ENCODE assay signal across 20 cellular contexts in the genomic region with DNA sequence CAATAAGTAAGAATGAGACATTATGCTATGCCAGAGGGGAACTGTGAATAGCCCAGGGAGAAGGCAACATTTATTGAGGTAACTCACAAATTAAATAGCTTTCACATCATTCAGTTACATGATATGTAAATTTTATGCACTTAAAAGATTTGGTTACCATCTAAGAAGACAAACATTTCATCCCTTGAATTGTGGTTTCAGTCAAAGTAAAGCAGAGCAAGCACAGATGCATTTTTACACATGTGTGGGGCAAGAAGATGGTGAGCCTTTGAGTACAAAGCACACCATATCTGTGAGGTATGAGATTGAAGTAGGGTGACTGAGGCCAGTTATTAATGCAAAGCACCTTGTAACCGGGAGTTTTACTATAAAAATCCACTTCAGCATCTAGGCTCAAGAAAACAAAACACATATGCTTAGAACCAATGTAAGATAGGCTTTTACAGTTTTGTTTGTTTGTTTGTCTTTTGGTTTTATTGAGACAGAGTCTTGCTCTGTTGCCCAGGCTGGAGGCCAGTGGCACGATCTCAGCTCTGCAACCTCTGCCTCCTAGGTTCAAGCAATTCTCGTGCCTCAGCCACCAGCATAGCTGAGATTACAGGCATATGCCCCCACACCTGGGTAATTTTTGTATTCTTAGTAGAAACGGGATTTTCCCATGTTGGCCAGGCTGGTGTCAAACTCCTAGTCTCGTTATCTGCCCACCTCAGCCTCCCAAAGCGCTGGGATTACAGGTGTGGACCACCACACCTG. TPM values are rescaled to one million over a fixed set of nuclear protein-coding genes. Genes with fewer than 3 reads are reported as not detected.
DNase-seq lines count a peak whose midpoint lies in the region; ATAC-seq and TF ChIP-seq lines count a peak whose summit lies in the region.
"Had no signal": no experiment of that assay in that cellular context is flagged by ENCODE, and none has a peak within 500 bp of the region (broad histone marks: within the 10 kb centered on the region; RNA-seq: fewer than 3 reads in every experiment).

No MANE protein-coding gene starts in this region.

- H3K36me3 ChIP-seq in IMR-90 (ENCODE audit: control insufficient read depth, insufficient read depth, low read length) (no peaks in the 10 kb centered on the region), SJSA1 (no peaks in the 10 kb centered on the region), mesenchymal stem cell (ENCODE audit: control insufficient read depth in 1 of 2, insufficient read depth in 2 of 2, low read depth in 1 of 2, low read length in 2 of 2) (no peaks in the 10 kb centered on the region), OCI-LY7 (ENCODE audit: insufficient read depth, low read length) (no peaks in the 10 kb centered on the region)

- H3K4ac ChIP-seq in IMR-90 (ENCODE audit: low read depth, low read length) (no peak overlapping the region), mesenchymal stem cell (ENCODE audit: low read depth in 1 of 2, low read length in 2 of 2) (no peak overlapping the region)

- no peak for TF ChIP-seq RAD21 in IMR-90 (IDR thresholded peaks at IDR 0.05; ENCODE audit: low read length)

- H3K36me3 Mint-ChIP-seq in CD4-positive, alpha-beta T cell (ENCODE audit: low read depth), result no peaks in the 10 kb centered on the region
- no peaks in the 10 kb centered on the region for H3K36me3 Mint-ChIP-seq in mesothelial cell of epicardium

- H2BK20ac ChIP-seq in IMR-90 (ENCODE audit: low read depth, low read length), result 0 out of 2 replicates have a peak overlapping the region, but pooled peaks have one; percentile 34

- no peak overlapping the region for H4K91ac ChIP-seq in IMR-90 (ENCODE audit: insufficient read depth, low read depth, low read length)
- H4K91ac ChIP-seq in mesenchymal stem cell (ENCODE audit: low read length), result no peak overlapping the region

- intact Hi-C loops in CD4-positive, alpha-beta T cell (cut with DNase I, micrococcal nuclease), result loop anchor here in 1 of 2 experiments (5.0 kb wide), 1 partner anchor 76 kb away; the partner anchor contains the start of gene PLSCR1
- intact Hi-C loops in IMR-90 (cut with micrococcal nuclease), result no loop called here
- intact Hi-C loops in OCI-LY7 (cut with micrococcal nuclease; ENCODE audit: unreplicated experiment), result no loop called here

- H4K20me1 ChIP-seq in IMR-90 (ENCODE audit: insufficient read depth, low read length), result no peaks in the 10 kb centered on the region
- H4K20me1 ChIP-seq in OCI-LY7 (ENCODE audit: insufficient read depth, low read length), result no peaks in the 10 kb centered on the region

- no peak overlapping the region for H2AK9ac ChIP-seq in IMR-90 (replicated peaks; ENCODE audit: low read depth, low read length, poor library complexity)

- H3K9me1 ChIP-seq in IMR-90 (ENCODE audit: insufficient read depth, low read length), result no peaks in the 10 kb centered on the region

- CTCF ChIA-PET in CD4-positive, alpha-beta T cell (lab: Charles Lee), result no interaction called here
- CTCF ChIA-PET in IMR-90 (lab: Yijun Ruan, JAX), result interaction anchor here (1.4 kb wide), 1 partner anchor 79 kb away, joined by 3 read pairs; the partner anchor contains the start of gene PLSCR1
- CTCF ChIA-PET in OCI-LY7 (lab: Charles Lee; ENCODE audit: unreplicated experiment), result no interaction called here

- no peaks in the 10 kb centered on the region for H3K9me2 ChIP-seq in OCI-LY7 (ENCODE audit: insufficient read depth, low read length)

- H3K9me3 Mint-ChIP-seq in CD4-positive, alpha-beta T cell, result no peaks in the 10 kb centered on the region
- no peaks in the 10 kb centered on the region for H3K9me3 Mint-ChIP-seq in mesothelial cell of epicardium

- H3K4me1 Mint-ChIP-seq in CD4-positive, alpha-beta T cell (ENCODE audit: low read depth), result peaks cover 13% of the 10 kb centered on the region
- peaks cover 7% of the 10 kb centered on the region for H3K4me1 Mint-ChIP-seq in mesothelial cell of epicardium

- H3K79me1 ChIP-seq in IMR-90 (ENCODE audit: low read depth in 1 of 2, low read length in 2 of 2) (no peaks in the 10 kb centered on the region), mesenchymal stem cell (replicated peaks; ENCODE audit: low read length, poor library complexity, severe bottlenecking) (no peaks in the 10 kb centered on the region)

- no peak for TF ChIP-seq CTCF in CD4-positive, alpha-beta T cell (IDR thresholded peaks at IDR 0.05)
- TF ChIP-seq CTCF in IMR-90 (conservative IDR thresholded peaks at IDR 0.05; ENCODE audit: low read depth, low read length), result no peak
- TF ChIP-seq CTCF in OCI-LY7 (conservative IDR thresholded peaks at IDR 0.05; ENCODE audit: low read length), result no peak
- no peak for TF ChIP-seq CTCF in mesothelial cell of epicardium (IDR thresholded peaks at IDR 0.05; ENCODE audit: unreplicated experiment)
- TF ChIP-seq CTCF in GM20000 (IDR thresholded peaks at IDR 0.05; ENCODE audit: extremely low read depth, missing control alignments), result no peak

- H2AFZ ChIP-seq in IMR-90 (replicated peaks; ENCODE audit: low read length, poor library complexity) (no peak overlapping the region), mesenchymal stem cell (ENCODE audit: low read depth, low read length) (no peak overlapping the region), OCI-LY7 (ENCODE audit: low read length) (no peak overlapping the region)
- H2AFZ ChIP-seq: GM23248 had no signal

- H4K8ac ChIP-seq in IMR-90 (ENCODE audit: low read depth in 2 of 2, low read length in 2 of 2) (no peak overlapping the region), mesenchymal stem cell (ENCODE audit: low read length) (no peak overlapping the region)

- H2BK5ac ChIP-seq in IMR-90 (ENCODE audit: low read depth, low read length, poor library complexity, severe bottlenecking) (no peak overlapping the region), mesenchymal stem cell (ENCODE audit: low read depth, low read length, poor library complexity, severe bottlenecking) (no peak overlapping the region)

- no peak overlapping the region for H3K56ac ChIP-seq in IMR-90 (ENCODE audit: extremely low read depth, insufficient read depth, low read length)

- no peaks in the 10 kb centered on the region for H3K27me3 Mint-ChIP-seq in CD4-positive, alpha-beta T cell
- H3K27me3 Mint-ChIP-seq in mesothelial cell of epicardium (ENCODE audit: low read depth), result no peaks in the 10 kb centered on the region

- POLR2A ChIA-PET in CD4-positive, alpha-beta T cell (lab: Charles Lee), result no interaction called here
- POLR2A ChIA-PET in IMR-90 (lab: Charles Lee; ENCODE audit: unreplicated experiment) (no interaction called here), OCI-LY7 (lab: Charles Lee) (no interaction called here)

- H2AK5ac ChIP-seq in IMR-90 (ENCODE audit: low read depth, low read length) (no peak overlapping the region), mesenchymal stem cell (ENCODE audit: low read length, severe bottlenecking) (no peak overlapping the region)

- H3K4me3 ChIP-seq in IMR-90 (ENCODE audit: insufficient read depth, low read depth, low read length) (no peak overlapping the region), SJSA1 (no peak overlapping the region), mesenchymal stem cell (ENCODE audit: insufficient read depth in 1 of 2, low read depth in 1 of 2, low read length in 2 of 2) (no peak overlapping the region), OCI-LY7 (ENCODE audit: low read depth, low read length, poor library complexity, severe bottlenecking) (no peak overlapping the region)
- H3K4me3 ChIP-seq: GM23248 had no signal

- no peaks in the 10 kb centered on the region for H3K27me3 ChIP-seq in CD4-positive, alpha-beta T cell (ENCODE audit: control insufficient read depth, insufficient read depth, low read length)
- H3K27me3 ChIP-seq in IMR-90 (ENCODE audit: control insufficient read depth, insufficient read depth, low read length) (no peaks in the 10 kb centered on the region), SJSA1 (replicated peaks) (no peaks in the 10 kb centered on the region), mesenchymal stem cell (ENCODE audit: control insufficient read depth in 1 of 2, insufficient read depth in 1 of 2, low read length in 2 of 2) (no peaks in the 10 kb centered on the region)

- H2BK12ac ChIP-seq in mesenchymal stem cell (ENCODE audit: low read length in 2 of 2), result peak overlapping the region in 1 of 2 experiments; percentile 3

- H3K4me2 ChIP-seq in IMR-90 (ENCODE audit: low read depth, low read length) (no peak overlapping the region), mesenchymal stem cell (ENCODE audit: low read length, poor library complexity, severe bottlenecking) (no peak overlapping the region), OCI-LY7 (ENCODE audit: low read length) (no peak overlapping the region)

- peak overlapping the region; percentile 33 for H3K27ac Mint-ChIP-seq in CD4-positive, alpha-beta T cell
- H3K27ac Mint-ChIP-seq in mesothelial cell of epicardium, result no peak overlapping the region

- H4K5ac ChIP-seq in IMR-90 (ENCODE audit: low read depth, low read length), result no peak overlapping the region

- H3K4me3 Mint-ChIP-seq in CD4-positive, alpha-beta T cell, result no peak overlapping the region
- no peak overlapping the region for H3K4me3 Mint-ChIP-seq in mesothelial cell of epicardium

- in situ Hi-C loops in IMR-90 (cut with MboI; ENCODE audit: low sequenced_read_pairs), result no loop called here

- TF ChIP-seq POLR2A in IMR-90 (IDR thresholded peaks at IDR 0.05; ENCODE audit: low read depth, low read length), result no peak

- no peak overlapping the region for H3K27ac ChIP-seq in CD4-positive, alpha-beta T cell (ENCODE audit: low read depth, low read length)
- H3K27ac ChIP-seq in IMR-90 (ENCODE audit: insufficient read depth, low read length) (no peak overlapping the region), SJSA1 (peak overlapping the region; percentile 52), mesenchymal stem cell (ENCODE audit: low read length, poor library complexity, severe bottlenecking) (no peak overlapping the region), OCI-LY7 (ENCODE audit: low read depth, low read length, poor library complexity, severe bottlenecking) (no peak overlapping the region)
- H3K27ac ChIP-seq: C4-2B, GM23248 had no signal

- no peaks in the 10 kb centered on the region for H3K79me2 ChIP-seq in OCI-LY7 (ENCODE audit: insufficient read depth, low read depth, low read length)

- H3K9me3 ChIP-seq in CD4-positive, alpha-beta T cell (ENCODE audit: control insufficient read depth, low read length), result no peaks in the 10 kb centered on the region
- H3K9me3 ChIP-seq in IMR-90 (ENCODE audit: control insufficient read depth, insufficient read depth, low read length) (no peaks in the 10 kb centered on the region), SJSA1 (replicated peaks) (no peaks in the 10 kb centered on the region), mesenchymal stem cell (ENCODE audit: control insufficient read depth, low read length) (no peaks in the 10 kb centered on the region), OCI-LY7 (ENCODE audit: low read length) (no peaks in the 10 kb centered on the region)

- dilution Hi-C loops in IMR-90 (cut with HindIII; ENCODE audit: low sequenced_read_pairs, unreplicated experiment), result no loop called here

- H3K4me1 ChIP-seq in IMR-90 (ENCODE audit: control insufficient read depth, insufficient read depth, low read length) (peaks cover 4% of the 10 kb centered on the region), SJSA1 (replicated peaks) (peaks cover 60% of the 10 kb centered on the region), mesenchymal stem cell (ENCODE audit: control insufficient read depth, insufficient read depth, low read depth, low read length) (peaks cover 4% of the 10 kb centered on the region), OCI-LY7 (ENCODE audit: insufficient read depth, low read length, poor library complexity, severe bottlenecking) (peaks cover 16% of the 10 kb centered on the region)

- no peak overlapping the region for H3K9ac ChIP-seq in IMR-90 (ENCODE audit: low read depth, low read length)
- H3K9ac ChIP-seq in mesenchymal stem cell (ENCODE audit: low read length), result no peak overlapping the region
- H3K9ac ChIP-seq: GM23248 had no signal

- no CpG with 5 or more reads among the region's 6 CpGs for whole genome bisulfite sequencing in IMR-90 (ENCODE audit: extremely low coverage in 2 of 2, insufficient read length in 1 of 2), 2 experiments
- 94% methylated on average over 5 of the region's 6 CpGs for WGBS in mesenchymal stem cell

- H3K14ac ChIP-seq in IMR-90 (replicated peaks; ENCODE audit: low read depth, low read length) (0 out of 2 replicates have a peak overlapping the region, but pooled peaks have one; percentile 68), mesenchymal stem cell (ENCODE audit: low read length in 2 of 2) (no peak overlapping the region)

- ATAC-seq in CD4-positive, alpha-beta T cell (ENCODE audit: poor library complexity), result no peak
- no peak for ATAC-seq in IMR-90 (ENCODE audit: low read depth)
- ATAC-seq: HCT116 had no signal

- no peak overlapping the region for H3K23ac ChIP-seq in IMR-90 (ENCODE audit: low read depth, low read length)
- no peak overlapping the region for H3K23ac ChIP-seq in mesenchymal stem cell (ENCODE audit: low read length in 2 of 2)

- H3K18ac ChIP-seq in IMR-90 (ENCODE audit: low read depth, low read length) (no peak overlapping the region), mesenchymal stem cell (ENCODE audit: low read depth in 1 of 2, low read length in 2 of 2) (no peak overlapping the region)

- H2BK120ac ChIP-seq in IMR-90 (ENCODE audit: low read depth, low read length), result no peak overlapping the region; the same call in 1 of the 2 replicates
- no peak overlapping the region for H2BK120ac ChIP-seq in mesenchymal stem cell (ENCODE audit: low read depth, low read length)

- peak overlapping the region; percentile 28; the same call in 1 of the 3 replicates for H2BK15ac ChIP-seq in IMR-90 (ENCODE audit: low read depth, low read length)
- H2BK15ac ChIP-seq in mesenchymal stem cell (ENCODE audit: low read depth, poor library complexity, severe bottlenecking), result no peak overlapping the region

- BruUV-seq in IMR-90 (replicated peaks; lab: Mats Ljungman, UMichigan), result no TSS peak
- BruUV-seq in OCI-LY7 (replicated peaks; lab: Mats Ljungman, UMichigan), result no TSS peak

- no peak for DNase-seq in CD4-positive, alpha-beta T cell
- DNase-seq in IMR-90 (peak; percentile 26), SJSA1 (ENCODE audit: low read depth in 1 of 2, low spot score in 2 of 2) (peak in 1 of 2 experiments; percentile 39), mesenchymal stem cell (peak; percentile 4), iPS-NIHi7 (ENCODE audit: extremely low spot score) (no peak), OCI-LY7 (ENCODE audit: low spot score) (no peak), mesothelial cell of epicardium (ENCODE audit: low spot score in 2 of 2, unreplicated experiment in 2 of 2) (no peak), GM20000 (ENCODE audit: low spot score) (no peak)
- DNase-seq: DMS153, KBM-7, MM.1S, NCI-H1092 treated with DMSO at 0.1 percent for 48 hours, NCI-H2227 treated with DMSO at 0.1 percent for 48 hours, NCI-H524 treated with DMSO at 0.1 percent for 48 hours, RPMI8226, SW 1271 had no signal

RNA-seq across cellular contexts. Expression of gene PLSCR2, which starts 3.5 kb away (rescaled TPM):
- not detected for total RNA-seq in CD4-positive, alpha-beta T cell
- total RNA-seq in IMR-90 (2012; rRNA removed) (not detected in 2 replicates), OCI-LY7 (2022) (not detected in 2 replicates), mesothelial cell of epicardium (0.31 TPM in 1 of 3 replicates, not detected in the others)
- not detected in 2 replicates for polyA plus RNA-seq in IMR-90 (2012; rRNA removed)
- not detected in 2 replicates for polyA plus RNA-seq in IMR-90 (2012; cell fraction: cytosol; rRNA removed)
- not detected in 2 replicates for polyA plus RNA-seq in IMR-90 (2012; cell fraction: nucleus; rRNA removed; ENCODE audit: low replicate concordance)
- total RNA-seq in SJSA1 (2014; rRNA removed; shearing (Covaris generic)), result not detected in 2 replicates
- polyA plus RNA-seq in mesenchymal stem cell (2013, experiment 1 of 2), result not detected
- not detected for polyA plus RNA-seq in mesenchymal stem cell (2013, experiment 2 of 2)
- total RNA-seq in OCI-LY7 (2014; rRNA removed; shearing (Covaris generic)), result not detected in 2 replicates
- total RNA-seq: A673, GM23248 had no signal
- polyA plus RNA-seq: GM23248 had no signal

Comparison
In these comparisons a context has a peak if more than half of its experiments do, and no peak if none do; other contexts are left out.
1. DNase-seq: peak in IMR-90 (single experiment) and mesenchymal stem cell (single experiment); none in CD4-positive, alpha-beta T cell (0 of 10), iPS-NIHi7 (single experiment), OCI-LY7 (single experiment), mesothelial cell of epicardium (0 of 2) and GM20000 (single experiment).